Comparison of ENCODE assay signal across 25 cellular contexts in genomic region chr14:84228702-84229101, GRCh38.
A peak's percentile ranks its signal among the peaks of the same experiment; 100 is the strongest.
DNase-seq lines count a peak whose midpoint lies in the region; ATAC-seq, FAIRE-seq and TF ChIP-seq lines count a peak whose summit lies in the region.
"Had no signal": no experiment of that assay in that cellular context is flagged by ENCODE, and none has a peak within 500 bp of the region (broad histone marks: within the 10 kb centered on the region; RNA-seq: fewer than 3 reads in every experiment).

No MANE protein-coding gene starts in this region.

- TF ChIP-seq CTCF in PC-3 (conservative IDR thresholded peaks at IDR 0.05; ENCODE audit: low read depth, low read length) (no peak), endothelial cell of umbilical vein (IDR thresholded peaks at IDR 0.05; ENCODE audit: extremely low read depth in 1 of 2, insufficient read depth in 1 of 2, low read depth in 1 of 2, low read length in 2 of 2) (no peak)

- CTCF ChIA-PET in PC-3 (lab: Charles Lee) (no interaction called here), endothelial cell of umbilical vein (lab: Charles Lee) (no interaction called here)

- no peak for TF ChIP-seq POLR2A in endothelial cell of umbilical vein (IDR thresholded peaks at IDR 0.05; ENCODE audit: low read depth, low read length)

- DNase-seq in COLO829 (ENCODE audit: low spot score) (peak; percentile 18), PC-3 (peak; percentile 20), endothelial cell of umbilical vein (ENCODE audit: low read depth, low spot score) (peak; percentile 75), pulmonary artery endothelial cell (ENCODE audit: low read depth, low spot score) (peak; percentile 56), kidney tubule cell (ENCODE audit: low spot score) (no peak), GM03348 (ENCODE audit: low spot score) (no peak)
- DNase-seq in stimulated activated CD4-positive, alpha-beta T cell treated with anti-CD3 and anti-CD28 coated beads, Interleukin-4, amount 100 ng/mL, for 24 hours = no peak
- DNase-seq: AML-193; CD8-positive, alpha-beta memory T cell; DMS53; MV-4-11; NCI-H1105 treated with DMSO at 0.1 percent for 48 hours; NCI-H1694; NCI-H2081 treated with DMSO at 0.1 percent for 48 hours; NCI-H446 treated with DMSO at 0.1 percent for 48 hours; NCI-H526 treated with DMSO at 0.1 percent for 48 hours; PC-9; SIG-M5; SK-N-SH had no signal

- intact Hi-C loops in PC-3 (cut with micrococcal nuclease) = no loop called here
- intact Hi-C loops in endothelial cell of umbilical vein (cut with micrococcal nuclease) = loop anchor here (1.0 kb wide), 1 partner anchor 22 kb away; no protein-coding TSS in a partner anchor

- H3K9ac ChIP-seq in PC-3 (ENCODE audit: low read length) = no peak overlapping the region
- H3K9ac ChIP-seq in endothelial cell of umbilical vein (replicated peaks; ENCODE audit: extremely low read depth, insufficient read depth, low read length) = no peak overlapping the region
- H3K9ac ChIP-seq: KMS-11, SK-N-SH had no signal

- H3K9me1 ChIP-seq in endothelial cell of umbilical vein (replicated peaks; ENCODE audit: control insufficient read depth, extremely low read depth, insufficient read depth, low read length) = no peaks in the 10 kb centered on the region

- H3K4me3 ChIP-seq in PC-3 (ENCODE audit: low read length) (no peak overlapping the region), endothelial cell of umbilical vein (replicated peaks in 1 of 3; ENCODE audit: insufficient read depth in 1 of 3, low read depth in 1 of 3, low read length in 3 of 3) (no peak overlapping the region)
- H3K4me3 ChIP-seq: GM12878, PC-9 had no signal

- no peaks in the 10 kb centered on the region for H3K36me3 ChIP-seq in PC-3 (ENCODE audit: low read depth, low read length)
- no peaks in the 10 kb centered on the region for H3K36me3 ChIP-seq in endothelial cell of umbilical vein (ENCODE audit: control insufficient read depth in 2 of 2, extremely low read depth in 1 of 2, insufficient read depth in 2 of 2, low read length in 2 of 2)

- H3K27ac ChIP-seq in PC-3 (ENCODE audit: low read length) = no peak overlapping the region
- no peak overlapping the region for H3K27ac ChIP-seq in endothelial cell of umbilical vein (ENCODE audit: insufficient read depth, low read depth, low read length)
- H3K27ac ChIP-seq: C4-2B, HL-60, KMS-11, PC-9 had no signal

- H4K20me1 ChIP-seq in PC-3 (ENCODE audit: low read length) (no peaks in the 10 kb centered on the region), endothelial cell of umbilical vein (replicated peaks; ENCODE audit: control insufficient read depth, extremely low read depth, insufficient read depth, low read length) (no peaks in the 10 kb centered on the region)

- H3K79me2 ChIP-seq in PC-3 (ENCODE audit: low read length) (no peaks in the 10 kb centered on the region), endothelial cell of umbilical vein (ENCODE audit: control insufficient read depth, insufficient read depth, low read length) (no peaks in the 10 kb centered on the region)

- H3K27me3 ChIP-seq in PC-3 (ENCODE audit: low read length) = no peaks in the 10 kb centered on the region
- no peaks in the 10 kb centered on the region for H3K27me3 ChIP-seq in endothelial cell of umbilical vein (ENCODE audit: control insufficient read depth in 2 of 2, insufficient read depth in 2 of 2, low read length in 2 of 2)

- H3K4me1 ChIP-seq in PC-3 (ENCODE audit: insufficient read depth, low read length) (no peaks in the 10 kb centered on the region), endothelial cell of umbilical vein (ENCODE audit: control insufficient read depth, extremely low read depth, insufficient read depth, low read length) (peaks cover 9% of the 10 kb centered on the region)

- H3K4me2 ChIP-seq in PC-3 (ENCODE audit: low read length) (no peak overlapping the region), endothelial cell of umbilical vein (ENCODE audit: insufficient read depth, low read length) (no peak overlapping the region)
- H3K4me2 ChIP-seq: KMS-11, PC-9, SK-N-SH had no signal

- POLR2A ChIA-PET in PC-3 (lab: Charles Lee; ENCODE audit: unreplicated experiment) = no interaction called here
- POLR2A ChIA-PET in endothelial cell of umbilical vein (lab: Charles Lee) = no interaction called here

- H2AFZ ChIP-seq in PC-3 (ENCODE audit: low read length) (no peak overlapping the region), endothelial cell of umbilical vein (ENCODE audit: low read depth, low read length) (no peak overlapping the region)
- H2AFZ ChIP-seq: PC-9 had no signal

- H3K9me2 ChIP-seq in PC-3 (replicated peaks; ENCODE audit: low read length) = no peaks in the 10 kb centered on the region
- H3K9me2 ChIP-seq: SK-N-SH had no signal

- H3K9me3 ChIP-seq in PC-3 (ENCODE audit: low read length) (peaks cover 7% of the 10 kb centered on the region; the same call in 1 of the 2 replicates), endothelial cell of umbilical vein (replicated peaks; ENCODE audit: control insufficient read depth, insufficient read depth, low read length) (no peaks in the 10 kb centered on the region)
- H3K9me3 ChIP-seq: SK-N-SH had no signal

- dilution Hi-C loops in endothelial cell of umbilical vein (cut with MboI; ENCODE audit: extremely low pct_ligation_motif_present, low sequenced_read_pairs) = no loop called here

- H3F3A ChIP-seq in PC-3 (ENCODE audit: low read length, unreplicated experiment) = no peaks in the 10 kb centered on the region

- BruUV-seq in PC-3 (replicated peaks; lab: Mats Ljungman, UMichigan) (no TSS peak), endothelial cell of umbilical vein (replicated peaks; lab: Mats Ljungman, UMichigan) (no TSS peak)

- no peak for ATAC-seq in PC-3
- ATAC-seq: GM12878, HCT116 had no signal

- peak; percentile 76 for FAIRE-seq in endothelial cell of umbilical vein (lab: Jason Lieb, UNC)
- FAIRE-seq: GM12878, H1 had no signal

TF ChIP-seq in endothelial cell of umbilical vein, 7 proteins besides CTCF, POLR2A, EP300 and RAD21:
- TF ChIP-seq MAX (IDR thresholded peaks at IDR 0.05; ENCODE audit: insufficient read depth, insufficient read length) (no peak), FOS (IDR thresholded peaks at IDR 0.05; ENCODE audit: borderline replicate concordance, insufficient read depth, low read length) (peak; percentile 66), MYC (IDR thresholded peaks at IDR 0.05; ENCODE audit: low read depth, low read length) (no peak), GATA2 (IDR thresholded peaks at IDR 0.05; ENCODE audit: insufficient read depth, insufficient read length, low read depth, low read length) (peak; percentile 45), JUN (IDR thresholded peaks at IDR 0.05; ENCODE audit: borderline replicate concordance, insufficient read depth, insufficient read length, low read depth) (no peak), POLR2AphosphoS5 (IDR thresholded peaks at IDR 0.05; ENCODE audit: insufficient read depth, low read depth, low read length) (no peak), EZH2 (IDR thresholded peaks at IDR 0.05; ENCODE audit: borderline replicate concordance, low read depth, low read length, severe bottlenecking) (no peak)

Comparison
In these comparisons a context has a peak if more than half of its experiments do, and no peak if none do; other contexts are left out.
1. DNase-seq: peak in COLO829 (single experiment), PC-3 (single experiment), endothelial cell of umbilical vein (single experiment) and pulmonary artery endothelial cell (single experiment); none in kidney tubule cell (single experiment), GM03348 (single experiment) and stimulated activated CD4-positive, alpha-beta T cell treated with anti-CD3 and anti-CD28 coated beads, Interleukin-4, amount 100 ng/mL, for 24 hours (single experiment).